9 cellular contexts compared by ENCODE assay signal in genomic region chr17:42438600-42439567, GRCh38. TPM values are rescaled to one million over a fixed set of nuclear protein-coding genes. Genes with fewer than 3 reads are reported as not detected.
DNase-seq lines count a peak whose midpoint lies in the region; ATAC-seq, FAIRE-seq and TF ChIP-seq lines count a peak whose summit lies in the region.
"Had no signal": no experiment of that assay in that cellular context is flagged by ENCODE, and none has a peak within 500 bp of the region (broad histone marks: within the 10 kb centered on the region; RNA-seq: fewer than 3 reads in every experiment).

No MANE protein-coding gene starts in this region.

- H3K9me3 ChIP-seq in T-helper 17 cell (ENCODE audit: control insufficient read depth, low read length, poor library complexity, severe bottlenecking) (no peaks in the 10 kb centered on the region), endodermal cell (ENCODE audit: control insufficient read depth, low read length) (no peaks in the 10 kb centered on the region)

- H3K4me1 ChIP-seq in endodermal cell (ENCODE audit: control insufficient read depth, insufficient read depth, low read length) = no peaks in the 10 kb centered on the region

- H3K4me3 Mint-ChIP-seq in T-helper 17 cell = no peak overlapping the region
- H3K4me3 Mint-ChIP-seq in endodermal cell = no peak overlapping the region

- no peak overlapping the region for H3K9ac ChIP-seq in endodermal cell (ENCODE audit: extremely low read depth, low read length, poor library complexity, severe bottlenecking)

- H3K27me3 Mint-ChIP-seq in T-helper 17 cell = peaks cover 9% of the 10 kb centered on the region
- no peaks in the 10 kb centered on the region for H3K27me3 Mint-ChIP-seq in endodermal cell (ENCODE audit: insufficient read depth)

- ATAC-seq in T-helper 17 cell = peak; percentile 62
- ATAC-seq in GM19324 (IDR thresholded peaks at IDR 0.05; ENCODE audit: low FRiP score, unreplicated experiment) = no peak

- H3K27ac Mint-ChIP-seq in T-helper 17 cell (no peak overlapping the region), endodermal cell (no peak overlapping the region)

- H3K27me3 ChIP-seq in endodermal cell (ENCODE audit: control insufficient read depth, insufficient read depth, low read length, poor library complexity, severe bottlenecking) = no peaks in the 10 kb centered on the region

- TF ChIP-seq CTCF in endodermal cell (conservative IDR thresholded peaks at IDR 0.05) = peak; percentile 75

- no peak for FAIRE-seq in GM12892 (lab: Jason Lieb, UNC)
- FAIRE-seq: astrocyte had no signal

- TF ChIP-seq POLR2A in GM12892 (IDR thresholded peaks at IDR 0.05; ENCODE audit: low read depth, low read length) = no peak

- peak; percentile 2 for DNase-seq in NCI-H2196 (lab: John Stamatoyannopoulos, UW; ENCODE audit: unreplicated experiment)
- DNase-seq in NCI-H2196 treated with DMSO at 0.1 percent for 48 hours (lab: John Stamatoyannopoulos, UW; ENCODE audit: unreplicated experiment) = no peak
- DNase-seq in T-helper 17 cell = no peak
- DNase-seq in endodermal cell = peak; percentile 82
- DNase-seq in stimulated activated CD4-positive, alpha-beta T cell treated with anti-CD3 and anti-CD28 coated beads, Interleukin-2, amount 100 ng/mL, for 24 hours = peak; percentile 44 to 54
- no peak for DNase-seq in GM12892 (ENCODE audit: insufficient read length)
- DNase-seq in NCI-H1436 (lab: John Stamatoyannopoulos, UW) = no peak

- no peaks in the 10 kb centered on the region for H3K36me3 Mint-ChIP-seq in T-helper 17 cell (ENCODE audit: low read depth)
- no peaks in the 10 kb centered on the region for H3K36me3 Mint-ChIP-seq in endodermal cell (ENCODE audit: low read depth)

- H3K27ac ChIP-seq in endodermal cell (ENCODE audit: low read depth, low read length) = no peak overlapping the region

- H3K36me3 ChIP-seq in endodermal cell (ENCODE audit: control insufficient read depth, insufficient read depth, low read length) = no peaks in the 10 kb centered on the region

- WGBS in endodermal cell (ENCODE audit: insufficient coverage in 1 of 2, insufficient read length in 1 of 2), 2 experiments = 82 to 83% methylated on average over 1 to 5 of the region's 9 CpGs

- H3K9me3 Mint-ChIP-seq in endodermal cell = no peaks in the 10 kb centered on the region

- H3K4me1 Mint-ChIP-seq in T-helper 17 cell (peaks cover 14% of the 10 kb centered on the region), endodermal cell (peaks cover 2% of the 10 kb centered on the region)

- H3K4me3 ChIP-seq in endodermal cell (ENCODE audit: low read length) = no peak overlapping the region

RNA-seq across cellular contexts. Expression of gene CAVIN1, which starts 15.8 kb away (rescaled TPM):
- under 1 TPM; 0.47 to 0.90 TPM for total RNA-seq in T-helper 17 cell
- 1 to 10 TPM in 1 of 2 donors, under 1 TPM in 1; 0.51 to 3.1 TPM for total RNA-seq in endodermal cell
- polyA plus RNA-seq in endodermal cell (2013, experiment 1 of 2) = 8.4 TPM
- 8.2 TPM for polyA plus RNA-seq in endodermal cell (2013, experiment 2 of 2)
- polyA plus RNA-seq in GM12892 (2012; ENCODE audit: missing spikeins) = 1.9 TPM

RNA-seq across cellular contexts. Expression of gene ATP6V0A1, which starts 19.8 kb away (rescaled TPM):
- total RNA-seq in T-helper 17 cell = 10 to 100 TPM; 15.4 to 18.5 TPM
- 10 to 100 TPM; 45.2 to 53.1 TPM for total RNA-seq in endodermal cell
- 47.2 TPM for polyA plus RNA-seq in endodermal cell (2013, experiment 1 of 2)
- 34.8 TPM for polyA plus RNA-seq in endodermal cell (2013, experiment 2 of 2)
- 25.0 TPM for polyA plus RNA-seq in GM12892 (2012; ENCODE audit: missing spikeins)

RNA-seq across cellular contexts. Expression of gene STAT3, which starts 50.6 kb away (rescaled TPM):
- total RNA-seq in T-helper 17 cell = 100 to 1,000 TPM; 203 to 221 TPM
- total RNA-seq in endodermal cell = 10 to 100 TPM; 27.5 to 32.4 TPM
- polyA plus RNA-seq in endodermal cell (2013, experiment 1 of 2) = 37.5 TPM
- polyA plus RNA-seq in endodermal cell (2013, experiment 2 of 2) = 40.2 TPM
- 66.7 TPM for polyA plus RNA-seq in GM12892 (2012; ENCODE audit: missing spikeins)

Comparison
In these comparisons a context has a peak if more than half of its experiments do, and no peak if none do; other contexts are left out.
1. DNase-seq: peak in NCI-H2196 (single experiment), endodermal cell (single experiment) and stimulated activated CD4-positive, alpha-beta T cell treated with anti-CD3 and anti-CD28 coated beads, Interleukin-2, amount 100 ng/mL, for 24 hours (2 of 2); none in NCI-H2196 treated with DMSO at 0.1 percent for 48 hours (single experiment), T-helper 17 cell (0 of 3), GM12892 (single experiment) and NCI-H1436 (single experiment).
2. RNA of gene STAT3, which starts 50.6 kb away (total RNA-seq): 203 to 221 TPM in T-helper 17 cell; 27.5 to 32.4 TPM in endodermal cell; every median in the first group is over 4 times any median in the second.